Comparison of ENCODE assay signal across 20 cellular contexts in genomic region chr2:110829413-110830146, GRCh38.
"Had no signal": no experiment of that assay in that cellular context is flagged by ENCODE, and none has a peak within 500 bp of the region (broad histone marks: within the 10 kb centered on the region; RNA-seq: fewer than 3 reads in every experiment).

No MANE protein-coding gene starts in this region.

- H3K27me3 ChIP-seq: breast epithelium, Peyer's patch had no signal

- H3K36me3 ChIP-seq: breast epithelium, Peyer's patch, SJSA1 had no signal

- H3K4me3 ChIP-seq: breast epithelium, Peyer's patch, SJSA1 had no signal

- ATAC-seq: activated CD8-positive, alpha-beta T cell treated with anti-CD3 and anti-CD28 coated beads, Interleukin-2, amount 10 ng/mL, durations not matched to agents 7 days and 5 days had no signal

- DNase-seq: activated CD4-positive, alpha-beta T cell treated with anti-CD3 and anti-CD28 coated beads for 48 hours; activated CD4-positive, alpha-beta T cell treated with anti-CD3 and anti-CD28 coated beads, Interleukin-2, amount 50 U/mL, for 4 hours; activated CD4-positive, CD25-positive, alpha-beta regulatory T cell treated with anti-CD3 and anti-CD28 coated beads, Interleukin-2, amount 50 U/mL, for 72 hours; activated CD8-positive, alpha-beta memory T cell treated with anti-CD3 and anti-CD28 coated beads, Interleukin-2, amount 50 U/mL, for 48 hours; activated CD8-positive, alpha-beta T cell treated with anti-CD3 and anti-CD28 coated beads, Interleukin-2, amount 10 ng/mL, durations not matched to agents 7 days and 5 days; activated naive CD4-positive, alpha-beta T cell; activated T-cell treated with anti-CD3 and anti-CD28 coated beads, Interleukin-2, amount 50 U/mL, for 1 hour; aorta; central memory CD4-positive, alpha-beta T cell; KBM-7; NCI-H1092; NCI-H1436; NCI-H446; NCI-H524; Peyer's patch; SHP77 had no signal

- H3K27ac ChIP-seq: breast epithelium, Peyer's patch, SJSA1 had no signal

- H3K4me1 ChIP-seq: breast epithelium, Peyer's patch, SJSA1 had no signal

- H3K27ac Mint-ChIP-seq: activated CD8-positive, alpha-beta T cell treated with anti-CD3 and anti-CD28 coated beads, Interleukin-2, amount 10 ng/mL, durations not matched to agents 7 days and 5 days; activated naive CD4-positive, alpha-beta T cell treated with anti-CD3 and anti-CD28 coated beads, Interleukin-2, amount 50 U/mL, for 24 hours; T-helper 1 cell treated with Interleukin-12 subunit alpha and Interleukin-12 subunit beta and Interleukin-4 antibody, amounts not matched to agents 30 μg/mL and 1 μg/mL, for 36 hours had no signal

- H3K9me3 ChIP-seq: Peyer's patch, SJSA1 had no signal

- H3K36me3 Mint-ChIP-seq: activated naive CD4-positive, alpha-beta T cell treated with anti-CD3 and anti-CD28 coated beads, Interleukin-2, amount 50 U/mL, for 24 hours had no signal

- H3K4me3 Mint-ChIP-seq: activated CD8-positive, alpha-beta T cell treated with anti-CD3 and anti-CD28 coated beads, Interleukin-2, amount 10 ng/mL, durations not matched to agents 7 days and 5 days; activated naive CD4-positive, alpha-beta T cell treated with anti-CD3 and anti-CD28 coated beads, Interleukin-2, amount 50 U/mL, for 24 hours; T-helper 1 cell treated with Interleukin-12 subunit alpha and Interleukin-12 subunit beta and Interleukin-4 antibody, amounts not matched to agents 30 μg/mL and 1 μg/mL, for 36 hours had no signal
